8 cellular contexts compared by ENCODE assay signal in the genomic region with DNA sequence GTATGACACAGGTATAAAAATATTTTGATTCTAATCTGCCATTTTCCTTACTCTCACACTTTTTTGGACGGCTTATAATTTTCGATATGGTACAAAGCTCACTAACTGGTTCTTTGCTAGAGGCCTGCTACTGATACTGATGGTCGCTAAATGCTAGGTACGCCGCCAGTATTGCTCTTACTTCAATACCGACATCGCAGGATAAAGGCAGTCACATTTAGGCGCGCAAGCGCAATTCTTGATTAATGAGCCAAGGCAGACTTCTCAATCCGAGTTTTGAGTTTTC. TPM values are rescaled to one million over a fixed set of nuclear protein-coding genes. Genes with fewer than 3 reads are reported as not detected.
DNase-seq lines count a peak whose midpoint lies in the region; ATAC-seq and TF ChIP-seq lines count a peak whose summit lies in the region.

No MANE protein-coding gene starts in this region.

- no peaks in the 10 kb centered on the region for H3K9me3 Mint-ChIP-seq in activated T-cell treated with anti-CD3 and anti-CD28 coated beads, Interleukin-2, amount 50 U/mL, for 24 hours
- H3K9me3 Mint-ChIP-seq in neural progenitor cell = no peaks in the 10 kb centered on the region

- H3F3A ChIP-seq in neural progenitor cell (ENCODE audit: low read depth) = peaks cover 23% of the 10 kb centered on the region

- peak overlapping the region; percentile 74 for H3K27ac ChIP-seq in OCI-LY3 (ENCODE audit: low read length)
- H3K27ac ChIP-seq in epithelial cell of prostate = peak overlapping the region; percentile 92
- peak overlapping the region; percentile 96 for H3K27ac ChIP-seq in neural progenitor cell

- peak overlapping the region; percentile 83 for H3K4me3 Mint-ChIP-seq in activated T-cell treated with anti-CD3 and anti-CD28 coated beads, Interleukin-2, amount 50 U/mL, for 24 hours
- peak overlapping the region; percentile 96 for H3K4me3 Mint-ChIP-seq in neural progenitor cell

- no peaks in the 10 kb centered on the region for H3K27me3 Mint-ChIP-seq in activated T-cell treated with anti-CD3 and anti-CD28 coated beads, Interleukin-2, amount 50 U/mL, for 24 hours
- H3K27me3 Mint-ChIP-seq in neural progenitor cell (ENCODE audit: insufficient read depth, low read depth) = peaks cover 4% of the 10 kb centered on the region

- peaks cover 48% of the 10 kb centered on the region for H3K36me3 Mint-ChIP-seq in activated T-cell treated with anti-CD3 and anti-CD28 coated beads, Interleukin-2, amount 50 U/mL, for 24 hours (ENCODE audit: low read depth)
- peaks cover 3% of the 10 kb centered on the region for H3K36me3 Mint-ChIP-seq in neural progenitor cell

- peaks cover 9% of the 10 kb centered on the region for H3K36me3 ChIP-seq in OCI-LY3 (replicated peaks; ENCODE audit: low read depth, low read length)
- H3K36me3 ChIP-seq in neural progenitor cell = no peaks in the 10 kb centered on the region

- peak overlapping the region; percentile 96 for H3K27ac Mint-ChIP-seq in activated T-cell treated with anti-CD3 and anti-CD28 coated beads, Interleukin-2, amount 50 U/mL, for 24 hours
- peak overlapping the region; percentile 97 for H3K27ac Mint-ChIP-seq in neural progenitor cell

- TF ChIP-seq CTCF in OCI-LY3 (IDR thresholded peaks at IDR 0.05; ENCODE audit: low read depth, low read length) (no peak), neural progenitor cell (IDR thresholded peaks at IDR 0.05) (no peak)

- H3K4me3 ChIP-seq in OCI-LY3 (ENCODE audit: low read length) = peak overlapping the region; percentile 85
- peak overlapping the region; percentile 94 for H3K4me3 ChIP-seq in neural progenitor cell

- H3K79me2 ChIP-seq in OCI-LY3 (ENCODE audit: low read length) (peaks cover 66% of the 10 kb centered on the region), neural progenitor cell (ENCODE audit: low read depth) (peaks cover 55% of the 10 kb centered on the region)

- peak overlapping the region; percentile 62 for H2AFZ ChIP-seq in OCI-LY3 (ENCODE audit: low read depth, low read length)
- peak overlapping the region; percentile 84 for H2AFZ ChIP-seq in neural progenitor cell (replicated peaks)

- H3K27me3 ChIP-seq in OCI-LY3 (ENCODE audit: low read depth, low read length) (no peaks in the 10 kb centered on the region), neural progenitor cell (no peaks in the 10 kb centered on the region)

- H3K9me3 ChIP-seq in OCI-LY3 (ENCODE audit: insufficient read depth, low read length) (no peaks in the 10 kb centered on the region), neural progenitor cell (ENCODE audit: low read depth) (no peaks in the 10 kb centered on the region)

- no peak for DNase-seq in activated T-cell treated with anti-CD3 and anti-CD28 coated beads, Interleukin-2, amount 50 U/mL, for 24 hours
- no peak for DNase-seq in activated T-cell treated with anti-CD3 and anti-CD28 coated beads, Interleukin-2, amount 50 U/mL, for 48 hours
- DNase-seq in epithelial cell of prostate (ENCODE audit: low read depth, low spot score) (no peak), neural progenitor cell (ENCODE audit: low spot score) (no peak), GOT3 (lab: John Stamatoyannopoulos, UW) (no peak), NCI-H1417 treated with DMSO at 0.1 percent for 48 hours (lab: John Stamatoyannopoulos, UW) (no peak)

- peaks cover 40% of the 10 kb centered on the region for H3K4me1 Mint-ChIP-seq in activated T-cell treated with anti-CD3 and anti-CD28 coated beads, Interleukin-2, amount 50 U/mL, for 24 hours (ENCODE audit: low read depth)
- peaks cover 42% of the 10 kb centered on the region for H3K4me1 Mint-ChIP-seq in neural progenitor cell

- H3K4me2 ChIP-seq in OCI-LY3 (ENCODE audit: low read length) (peak overlapping the region; percentile 92), neural progenitor cell (peak overlapping the region; percentile 89)

- H3K9ac ChIP-seq in OCI-LY3 (ENCODE audit: low read length) (peak overlapping the region; percentile 73), neural progenitor cell (peak overlapping the region; percentile 71)

- peaks cover 32% of the 10 kb centered on the region for H3K4me1 ChIP-seq in OCI-LY3 (ENCODE audit: low read length)
- H3K4me1 ChIP-seq in neural progenitor cell = peaks cover 23% of the 10 kb centered on the region

- ATAC-seq in HG02885 (IDR thresholded peaks at IDR 0.05; ENCODE audit: poor library complexity, unreplicated experiment) = peak; percentile 26

- H4K20me1 ChIP-seq in OCI-LY3 (ENCODE audit: insufficient read depth, low read length) (peaks cover 32% of the 10 kb centered on the region), neural progenitor cell (ENCODE audit: low read depth) (peaks cover 42% of the 10 kb centered on the region)

RNA-seq across cellular contexts. Expression of a gene that starts 0.6 kb away (rescaled TPM):
- 10.4 and 11.4 TPM in 2 replicates for total RNA-seq in neural progenitor cell (ENCODE audit: low replicate concordance)
